Comparison of ENCODE assay signal across 11 cellular contexts in genomic region chr9:36218411-36218901, GRCh38. TPM values are rescaled to one million over a fixed set of nuclear protein-coding genes. Genes with fewer than 3 reads are reported as not detected.
A peak's percentile ranks its signal among the peaks of the same experiment; 100 is the strongest.
DNase-seq lines count a peak whose midpoint lies in the region; ATAC-seq and TF ChIP-seq lines count a peak whose summit lies in the region.
"Had no signal": no experiment of that assay in that cellular context is flagged by ENCODE, and none has a peak within 500 bp of the region (broad histone marks: within the 10 kb centered on the region; RNA-seq: fewer than 3 reads in every experiment).

No MANE protein-coding gene starts in this region.

- 88 to 93% methylated on average over 7 of the region's 7 CpGs for WGBS in thyroid gland, 2 donors

- H4K20me1 ChIP-seq in neural progenitor cell (ENCODE audit: low read depth): peaks cover 27% of the 10 kb centered on the region

- H3K4me3 Mint-ChIP-seq in progenitor cell of endocrine pancreas (ENCODE audit: low read depth) (no peak overlapping the region), neural progenitor cell (no peak overlapping the region)
- H3K4me3 Mint-ChIP-seq: activated B cell treated with CpG ODN at 0.5 μM for 24 hours had no signal

- intact Hi-C loops in thyroid gland (cut with DNase I): no loop called here

- peak overlapping the region; percentile 3 for H3K27ac Mint-ChIP-seq in progenitor cell of endocrine pancreas
- no peak overlapping the region for H3K27ac Mint-ChIP-seq in neural progenitor cell
- H3K27ac Mint-ChIP-seq: activated B cell treated with CpG ODN at 0.5 μM for 24 hours had no signal

- H3K9ac ChIP-seq in neural progenitor cell: no peak overlapping the region

- H3K27me3 ChIP-seq in neural progenitor cell (no peaks in the 10 kb centered on the region), thyroid gland (no peaks in the 10 kb centered on the region)

- H3K9me3 ChIP-seq in neural progenitor cell (ENCODE audit: low read depth) (no peaks in the 10 kb centered on the region), thyroid gland (no peaks in the 10 kb centered on the region)

- H3K36me3 ChIP-seq in neural progenitor cell (peaks cover 10% of the 10 kb centered on the region), thyroid gland (peaks cover 27 to 40% of the 10 kb centered on the region in 2 donors)

- H3K36me3 Mint-ChIP-seq in progenitor cell of endocrine pancreas (ENCODE audit: insufficient read depth) (peaks cover 30% of the 10 kb centered on the region), neural progenitor cell (peaks cover 41% of the 10 kb centered on the region)

- no peak overlapping the region for H3K4me2 ChIP-seq in neural progenitor cell

- no peak for ATAC-seq in HG02642 (IDR thresholded peaks at IDR 0.05; ENCODE audit: poor library complexity, unreplicated experiment)
- ATAC-seq: Right ventricle myocardium inferior had no signal

- TF ChIP-seq POLR2A in thyroid gland (IDR thresholded peaks at IDR 0.05): no peak

- H3K4me1 ChIP-seq in neural progenitor cell (no peaks in the 10 kb centered on the region), thyroid gland (peaks cover 7 to 12% of the 10 kb centered on the region in 2 donors)

- H3K79me2 ChIP-seq in neural progenitor cell (ENCODE audit: low read depth): peaks cover 8% of the 10 kb centered on the region

- peaks cover 2% of the 10 kb centered on the region for H3F3A ChIP-seq in neural progenitor cell (ENCODE audit: low read depth)

- no peak overlapping the region for H2AFZ ChIP-seq in neural progenitor cell (replicated peaks)

- H3K4me1 Mint-ChIP-seq in progenitor cell of endocrine pancreas (ENCODE audit: low read depth) (no peaks in the 10 kb centered on the region), neural progenitor cell (no peaks in the 10 kb centered on the region)

- no peaks in the 10 kb centered on the region for H3K27me3 Mint-ChIP-seq in progenitor cell of endocrine pancreas
- H3K27me3 Mint-ChIP-seq in neural progenitor cell (ENCODE audit: insufficient read depth, low read depth): no peaks in the 10 kb centered on the region
- H3K27me3 Mint-ChIP-seq: activated B cell treated with CpG ODN at 0.5 μM for 24 hours had no signal

- TF ChIP-seq CTCF in progenitor cell of endocrine pancreas (IDR thresholded peaks at IDR 0.05; ENCODE audit: unreplicated experiment) (no peak), neural progenitor cell (IDR thresholded peaks at IDR 0.05) (no peak), thyroid gland (IDR thresholded peaks at IDR 0.05) (no peak)

- H3K27ac ChIP-seq in caudate nucleus (ENCODE audit: low read depth, low read length) (peak overlapping the region; percentile 73), neural progenitor cell (no peak overlapping the region), thyroid gland (peak overlapping the region in 1 of 3 donors; percentile 17)

- H3K4me3 ChIP-seq in neural progenitor cell (no peak overlapping the region), thyroid gland (replicated peaks in 1 of 3) (no peak overlapping the region)

- peak; percentile 24 for DNase-seq in NCI-H2171 treated with DMSO at 0.1 percent for 48 hours (lab: John Stamatoyannopoulos, UW)
- DNase-seq in NCI-H2171 (lab: John Stamatoyannopoulos, UW): no peak
- DNase-seq in OCI-M1 (lab: John Stamatoyannopoulos, UW): peak; percentile 95
- DNase-seq in caudate nucleus (lab: John Stamatoyannopoulos, UW): peak in 9 of 61 donors; percentile 13 to 52 (median 25)
- no peak for DNase-seq in progenitor cell of endocrine pancreas (ENCODE audit: low spot score, unreplicated experiment)
- DNase-seq in neural progenitor cell (ENCODE audit: low spot score): no peak
- DNase-seq in thyroid gland: no peak
- DNase-seq: activated B cell treated with CpG ODN at 0.5 μM for 24 hours, trophoblast cell had no signal

- H3K9me3 Mint-ChIP-seq in progenitor cell of endocrine pancreas (ENCODE audit: low read depth): no peaks in the 10 kb centered on the region
- H3K9me3 Mint-ChIP-seq in neural progenitor cell: peaks cover 3% of the 10 kb centered on the region

RNA-seq across cellular contexts. Expression of gene CLTA, which starts 27.7 kb away (rescaled TPM):
- total RNA-seq in progenitor cell of endocrine pancreas (178 and 185 TPM in 2 replicates), neural progenitor cell (ENCODE audit: low replicate concordance) (199 and 203 TPM in 2 replicates), thyroid gland (100 to 1,000 TPM; 215 to 373 (median 259) TPM)

RNA-seq across cellular contexts. Expression of gene GNE, which starts 39.8 kb away (rescaled TPM):
- total RNA-seq in progenitor cell of endocrine pancreas (9.9 and 12.3 TPM in 2 replicates), neural progenitor cell (ENCODE audit: low replicate concordance) (25.2 and 26.8 TPM in 2 replicates), thyroid gland (10 to 100 TPM; 15.0 to 24.3 (median 16.1) TPM)

RNA-seq across cellular contexts. Expression of gene CCIN, which starts 49.3 kb away (rescaled TPM):
- total RNA-seq in progenitor cell of endocrine pancreas: not detected in 2 replicates
- total RNA-seq in neural progenitor cell (ENCODE audit: low replicate concordance): not detected in 2 replicates
- total RNA-seq in thyroid gland: under 1 TPM in 1 of 4 donors, not detected in 3; 0.40 TPM
- total RNA-seq: activated B cell treated with CpG ODN at 0.5 μM for 24 hours, Right ventricle myocardium inferior had no signal

Comparison
In these comparisons a context has a peak if more than half of its experiments do, and no peak if none do; other contexts are left out.
1. DNase-seq: peak in NCI-H2171 treated with DMSO at 0.1 percent for 48 hours (single experiment) and OCI-M1 (single experiment); none in NCI-H2171 (single experiment), progenitor cell of endocrine pancreas (single experiment), neural progenitor cell (single experiment) and thyroid gland (0 of 2).